In the genomic region with DNA sequence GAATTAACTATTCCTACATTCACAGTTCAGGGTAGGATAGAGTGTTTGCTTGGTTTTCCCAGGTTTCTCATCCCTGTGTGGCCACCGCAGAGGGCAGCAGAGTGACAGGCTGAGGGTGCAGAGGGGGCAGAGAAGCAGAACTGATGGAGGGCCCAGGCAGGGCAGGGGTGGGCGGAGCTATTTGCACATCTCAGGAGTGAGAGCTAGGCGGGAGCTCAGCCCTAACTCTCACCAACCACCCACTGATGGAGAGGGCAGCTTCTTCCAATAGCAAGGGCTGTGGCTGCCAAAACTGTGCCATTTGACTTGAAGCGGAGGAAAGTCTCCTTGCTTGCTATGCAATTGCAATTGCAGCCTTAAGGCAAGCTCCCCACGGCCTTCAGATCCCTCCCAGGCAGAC, we compare ENCODE assay signal across 8 cellular contexts. TPM values are rescaled to one million over a fixed set of nuclear protein-coding genes. Genes with fewer than 3 reads are reported as not detected.
DNase-seq lines count a peak whose midpoint lies in the region; ATAC-seq, FAIRE-seq and TF ChIP-seq lines count a peak whose summit lies in the region.

No MANE protein-coding gene starts in this region.

- TF ChIP-seq CTCF in GM12865 (IDR thresholded peaks at IDR 0.05; ENCODE audit: insufficient read depth, low read depth, low read length, missing control alignments) = no peak
- peak; percentile 63 to 89 for TF ChIP-seq CTCF in GM23338 (conservative IDR thresholded peaks at IDR 0.05; ENCODE audit: low read depth in 2 of 2)
- peak; percentile 74 for TF ChIP-seq CTCF in HepG2 (CRISPR knock-in tag; IDR thresholded peaks at IDR 0.05)

- no TSS peak for BruUV-seq in HepG2 (replicated peaks; lab: Mats Ljungman, UMichigan)

- in situ Hi-C loops in HepG2 (cut with HindIII; ENCODE audit: extremely low pct_ligation_motif_present, low pct_unique_long_range_greater_than_20kb) = loop anchor here (10.0 kb wide), 1 partner anchor 387 kb away; no protein-coding TSS in a partner anchor

- peaks cover 9% of the 10 kb centered on the region for H3K4me1 Mint-ChIP-seq in GM23338

- H3K4me1 ChIP-seq in GM23338 (ENCODE audit: insufficient read depth) (0 out of 2 replicates have a peak, but pooled peaks cover 9% of the 10 kb centered on the region), HepG2 (ENCODE audit: insufficient read depth, low read length) (no peaks in the 10 kb centered on the region)

- POLR2A ChIA-PET in HepG2 (lab: Yijun Ruan, JAX) = interaction anchor here (3.0 kb wide), 1 partner anchor 12 kb away, joined by 12 read pairs; a partner anchor contains a TSS

- WGBS in HepG2 (ENCODE audit: low lambda C conversion rate) = 25% methylated on average over 4 of the region's 5 CpGs

- H3K4me2 ChIP-seq in GM23338 = no peak overlapping the region
- H3K4me2 ChIP-seq in HepG2 (ENCODE audit: low read depth, low read length) = no peak overlapping the region

- peaks cover 5% of the 10 kb centered on the region for H3K27me3 Mint-ChIP-seq in GM23338 (ENCODE audit: insufficient read depth, low read depth, poor library complexity)

- peak; percentile 39; the same call in 1 of the 2 replicates for TF ChIP-seq RAD21 in HepG2 (CRISPR knock-in tag; IDR thresholded peaks at IDR 0.05)

- H3K4me3 ChIP-seq in GM12865 (ENCODE audit: low read depth, low read length) (no peak overlapping the region), GM23338 (no peak overlapping the region), HepG2 (replicated peaks in 1 of 3; ENCODE audit: insufficient read depth in 1 of 3, low read depth in 2 of 3, low read length in 3 of 3) (no peak overlapping the region)

- ATAC-seq in GM23338 (peak; percentile 100), HepG2 (peak; percentile 99), left lobe of liver (no peak), HG03457 (IDR thresholded peaks at IDR 0.05; ENCODE audit: unreplicated experiment) (no peak), HG02973 (IDR thresholded peaks at IDR 0.05; ENCODE audit: unreplicated experiment) (no peak)

- H3K9me3 Mint-ChIP-seq in GM23338 = no peaks in the 10 kb centered on the region

- no peaks in the 10 kb centered on the region for H4K20me1 ChIP-seq in GM23338 (replicated peaks; ENCODE audit: insufficient read depth)
- no peaks in the 10 kb centered on the region for H4K20me1 ChIP-seq in HepG2 (ENCODE audit: insufficient read depth, low read length)

- H2AFZ ChIP-seq in GM23338 (peak overlapping the region; percentile 45), HepG2 (ENCODE audit: low read length) (no peak overlapping the region)

- no peak overlapping the region for H3K27ac Mint-ChIP-seq in GM23338

- no peaks in the 10 kb centered on the region for H3K9me2 ChIP-seq in GM23338 (ENCODE audit: insufficient read depth)

- H3K27me3 ChIP-seq in GM23338 (ENCODE audit: insufficient read depth) = no peaks in the 10 kb centered on the region
- no peaks in the 10 kb centered on the region for H3K27me3 ChIP-seq in HepG2 (ENCODE audit: control insufficient read depth in 1 of 2, insufficient read depth in 2 of 2, low read length in 2 of 2)

- no peak for FAIRE-seq in HepG2 (lab: Jason Lieb, UNC)

- no peaks in the 10 kb centered on the region for H3K9me3 ChIP-seq in HepG2 (ENCODE audit: low read length)

- H3K36me3 Mint-ChIP-seq in GM23338 (ENCODE audit: low read depth) = no peaks in the 10 kb centered on the region

- no peak for TF ChIP-seq POLR2A in HepG2 (IDR thresholded peaks at IDR 0.05; ENCODE audit: insufficient read depth in 1 of 2, low read depth in 2 of 2, low read length in 2 of 2)

- no peak overlapping the region for H3K9ac ChIP-seq in HepG2 (ENCODE audit: insufficient read depth, low read depth, low read length)

- TF ChIP-seq EP300 in HepG2 (IDR thresholded peaks at IDR 0.05; ENCODE audit: low read depth in 2 of 2, low read length in 2 of 2) (no peak), HepG2 (CRISPR knock-in tag; IDR thresholded peaks at IDR 0.05; ENCODE audit: borderline replicate concordance) (no peak)

- DNase-seq in GM12865 (ENCODE audit: low read depth) = peak; percentile 32
- DNase-seq in GM23338 (ENCODE audit: low spot score) = peak; percentile 91
- peak; percentile 85 for DNase-seq in NOMO-1 treated with dmso at 0.1 percent for 144 hours (lab: John Stamatoyannopoulos, UW; ENCODE audit: unreplicated experiment)
- peak; percentile 53 for DNase-seq in HepG2 (ENCODE audit: low spot score)
- no peak for DNase-seq in left lobe of liver (ENCODE audit: low spot score)
- DNase-seq in RPMI8226 = no peak

- CTCF ChIA-PET in HepG2 (lab: Yijun Ruan, JAX; ENCODE audit: low intra/inter-chr PET ratio, low total read pairs) = interaction anchor here (1.9 kb wide), 1 partner anchor 381 kb away, joined by 11 read pairs; no protein-coding TSS in a partner anchor

- no peaks in the 10 kb centered on the region for H3K79me2 ChIP-seq in GM23338 (replicated peaks; ENCODE audit: insufficient read depth)
- H3K79me2 ChIP-seq in HepG2 (ENCODE audit: insufficient read depth, low read length) = no peaks in the 10 kb centered on the region

- no peak overlapping the region for H3K27ac ChIP-seq in GM23338 (ENCODE audit: low read depth)
- no peak overlapping the region for H3K27ac ChIP-seq in HepG2 (ENCODE audit: extremely low read length, insufficient read depth, low read length)

- H3K36me3 ChIP-seq in GM23338 (ENCODE audit: insufficient read depth) (no peaks in the 10 kb centered on the region), HepG2 (replicated peaks in 1 of 2; ENCODE audit: control insufficient read depth in 1 of 2, insufficient read depth in 2 of 2, low read length in 2 of 2) (no peaks in the 10 kb centered on the region)

- intact Hi-C loops in HepG2 (cut with micrococcal nuclease; ENCODE audit: unreplicated experiment) = loop anchor here (1.0 kb wide), 2 partner anchors 381 to 387 kb away; no protein-coding TSS in a partner anchor

- no peak overlapping the region for H3K4me3 Mint-ChIP-seq in GM23338

- H3F3A ChIP-seq in GM23338 (replicated peaks; ENCODE audit: low read depth) = no peaks in the 10 kb centered on the region

TF ChIP-seq in GM23338, 12 proteins besides CTCF, POLR2A, EP300 and RAD21:
- TF ChIP-seq, protein P1, sequence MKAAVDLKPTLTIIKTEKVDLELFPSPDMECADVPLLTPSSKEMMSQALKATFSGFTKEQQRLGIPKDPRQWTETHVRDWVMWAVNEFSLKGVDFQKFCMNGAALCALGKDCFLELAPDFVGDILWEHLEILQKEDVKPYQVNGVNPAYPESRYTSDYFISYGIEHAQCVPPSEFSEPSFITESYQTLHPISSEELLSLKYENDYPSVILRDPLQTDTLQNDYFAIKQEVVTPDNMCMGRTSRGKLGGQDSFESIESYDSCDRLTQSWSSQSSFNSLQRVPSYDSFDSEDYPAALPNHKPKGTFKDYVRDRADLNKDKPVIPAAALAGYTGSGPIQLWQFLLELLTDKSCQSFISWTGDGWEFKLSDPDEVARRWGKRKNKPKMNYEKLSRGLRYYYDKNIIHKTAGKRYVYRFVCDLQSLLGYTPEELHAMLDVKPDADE (IDR thresholded peaks at IDR 0.05) = no peak
- TF ChIP-seq JUNB (IDR thresholded peaks at IDR 0.05; ENCODE audit: unreplicated experiment) = no peak
- TF ChIP-seq ZNF331 (CRISPR knock-in tag; IDR thresholded peaks at IDR 0.05; ENCODE audit: low read depth) = no peak
- TF ChIP-seq POLR2AphosphoS5 (IDR thresholded peaks at IDR 0.05; ENCODE audit: low read depth) = no peak
TF ChIP-seq in GM23338: peak in this region for 0.

RNA-seq across cellular contexts. Expression of a gene that starts 12.0 kb away (rescaled TPM):
- 115 and 145 TPM in 2 replicates for total RNA-seq in GM23338 (2014; rRNA removed; shearing (Covaris generic))
- polyA plus RNA-seq in GM23338 (2016; fragmentation: Nextera tagmentation; extraction: Ambion mirVana) (148 and 165 TPM in 2 replicates), HepG2 (2011; rRNA removed) (149 and 230 TPM in 2 replicates)
- total RNA-seq in HepG2 (2016; rRNA removed; fragmentation: Illumina TruSeq; extraction: Trizol) (149 and 246 TPM in 2 replicates), left lobe of liver (19.9 TPM)
- 19.9 and 25.4 TPM in 2 replicates for total RNA-seq in HepG2 (2016; cell fraction: cytosol; rRNA removed; fragmentation: Illumina TruSeq; extraction: Trizol; ENCODE audit: low read depth)
- total RNA-seq in HepG2 (2016; cell fraction: insoluble cytoplasmic fraction; rRNA removed; fragmentation: Illumina TruSeq; extraction: Trizol) = 151 and 220 TPM in 2 replicates
- total RNA-seq in HepG2 (2016; cell fraction: membrane; rRNA removed; fragmentation: Illumina TruSeq; extraction: Trizol) = 49.5 and 53.8 TPM in 2 replicates
- 83.7 and 87.9 TPM in 2 replicates for total RNA-seq in HepG2 (2016; cell fraction: nucleus; rRNA removed; fragmentation: Illumina TruSeq; extraction: Trizol)
- 82.7 and 108 TPM in 2 replicates for polyA plus RNA-seq in HepG2 (2011; cell fraction: cytosol; rRNA removed)
- polyA plus RNA-seq in HepG2 (2011; cell fraction: nucleus; rRNA removed) = 47.0 and 56.6 TPM in 2 replicates
- 118 and 170 TPM in 2 replicates for polyA plus RNA-seq in HepG2 (2012)
- polyA plus RNA-seq in HepG2 (2016; cell fraction: cytosol; fragmentation: Illumina TruSeq; extraction: Trizol; ENCODE audit: low read depth) = 10.3 and 11.0 TPM in 2 replicates
- polyA plus RNA-seq in HepG2 (2016; cell fraction: insoluble cytoplasmic fraction; fragmentation: Illumina TruSeq; extraction: Trizol; ENCODE audit: low read depth) = 177 and 181 TPM in 2 replicates
- 29.5 and 30.4 TPM in 2 replicates for polyA plus RNA-seq in HepG2 (2016; cell fraction: membrane; fragmentation: Illumina TruSeq; extraction: Trizol; ENCODE audit: low read depth)
- 88.4 and 95.0 TPM in 2 replicates for polyA plus RNA-seq in HepG2 (2016; cell fraction: nucleus; fragmentation: Illumina TruSeq; extraction: Trizol; ENCODE audit: insufficient read depth, low read depth)
- polyA minus RNA-seq in HepG2 (2011; rRNA and poly(A)+ RNA removed; ENCODE audit: low replicate concordance) = 23.5 and 77.2 TPM in 2 replicates
- 99.1 and 111 TPM in 2 replicates for polyA minus RNA-seq in HepG2 (2011; cell fraction: cytosol; rRNA and poly(A)+ RNA removed)
- 151 and 153 TPM in 2 replicates for polyA minus RNA-seq in HepG2 (2011; cell fraction: nucleus; rRNA and poly(A)+ RNA removed)

Comparison
In these comparisons a context has a peak if more than half of its experiments do, and no peak if none do; other contexts are left out.
1. DNase-seq: peak in GM12865 (single experiment), GM23338 (single experiment), NOMO-1 treated with dmso at 0.1 percent for 144 hours (single experiment) and HepG2 (single experiment); none in left lobe of liver (single experiment) and RPMI8226 (single experiment).
2. ATAC-seq: peak in GM23338 (single experiment) and HepG2 (single experiment); none in left lobe of liver (single experiment), HG03457 (single experiment) and HG02973 (single experiment).